8 cellular contexts compared by ENCODE assay signal in the genomic region with DNA sequence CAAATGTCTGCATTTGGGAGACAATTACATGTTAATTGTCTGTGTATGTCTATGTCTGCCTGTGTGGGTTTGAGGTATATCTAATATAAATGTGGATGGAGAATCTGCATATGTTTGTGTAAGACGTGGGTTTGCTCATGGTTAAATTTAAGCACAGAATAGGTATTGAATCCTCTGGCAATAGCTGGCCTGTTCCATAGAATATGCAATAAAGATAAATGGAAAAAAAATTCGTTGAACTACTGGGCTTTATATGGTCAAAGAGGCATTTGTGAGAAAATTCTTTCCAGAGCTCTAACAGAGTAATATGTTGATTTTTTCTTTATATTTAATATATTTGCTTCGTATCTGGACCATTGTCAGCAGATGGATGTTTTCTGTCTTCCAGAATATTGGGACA. TPM values are rescaled to one million over a fixed set of nuclear protein-coding genes. Genes with fewer than 3 reads are reported as not detected.
DNase-seq lines count a peak whose midpoint lies in the region; ATAC-seq and TF ChIP-seq lines count a peak whose summit lies in the region.
"Had no signal": no experiment of that assay in that cellular context is flagged by ENCODE, and none has a peak within 500 bp of the region (broad histone marks: within the 10 kb centered on the region; RNA-seq: fewer than 3 reads in every experiment).

No MANE protein-coding gene starts in this region.

- H3K4me3 Mint-ChIP-seq in endodermal cell, result peak overlapping the region; percentile 88
- H3K4me3 Mint-ChIP-seq in progenitor cell of endocrine pancreas (ENCODE audit: low read depth), result peak overlapping the region; percentile 91

- H3K36me3 ChIP-seq in OCI-LY3 (replicated peaks; ENCODE audit: low read depth, low read length) (peaks cover 4% of the 10 kb centered on the region), endodermal cell (ENCODE audit: control insufficient read depth, insufficient read depth, low read length) (peaks cover 7% of the 10 kb centered on the region)

- H3K36me3 Mint-ChIP-seq in endodermal cell (ENCODE audit: low read depth) (peaks cover 3% of the 10 kb centered on the region), progenitor cell of endocrine pancreas (ENCODE audit: insufficient read depth) (peaks cover 2% of the 10 kb centered on the region)

- DNase-seq in GM12865 (ENCODE audit: low read depth) (no peak), endodermal cell (no peak), progenitor cell of endocrine pancreas (ENCODE audit: low spot score, unreplicated experiment) (no peak), DMS53 treated with DMSO at 0.1 percent for 48 hours (lab: John Stamatoyannopoulos, UW; ENCODE audit: unreplicated experiment) (no peak), lower leg skin (ENCODE audit: low spot score in 2 of 2) (no peak)
- DNase-seq: midbrain had no signal

- H3K4me3 ChIP-seq in GM12865 (ENCODE audit: low read depth, low read length), result peak overlapping the region; percentile 80
- peak overlapping the region; percentile 83; the same call in 1 of the 2 replicates for H3K4me3 ChIP-seq in OCI-LY3 (ENCODE audit: low read length)
- peak overlapping the region; percentile 96 for H3K4me3 ChIP-seq in endodermal cell (ENCODE audit: low read length)
- H3K4me3 ChIP-seq in lower leg skin (ENCODE audit: low read depth, poor library complexity, severe bottlenecking), result no peak overlapping the region

- no peak for ATAC-seq in GM19328 (IDR thresholded peaks at IDR 0.05; ENCODE audit: unreplicated experiment)

- H3K27ac Mint-ChIP-seq in endodermal cell (no peak overlapping the region), progenitor cell of endocrine pancreas (no peak overlapping the region)

- H3K9ac ChIP-seq in OCI-LY3 (ENCODE audit: low read length), result no peak overlapping the region
- H3K9ac ChIP-seq in endodermal cell (ENCODE audit: extremely low read depth, low read length, poor library complexity, severe bottlenecking), result no peak overlapping the region

- TF ChIP-seq CTCF in GM12865 (IDR thresholded peaks at IDR 0.05; ENCODE audit: insufficient read depth, low read depth, low read length, missing control alignments), result no peak
- TF ChIP-seq CTCF in OCI-LY3 (IDR thresholded peaks at IDR 0.05; ENCODE audit: low read depth, low read length), result no peak
- no peak for TF ChIP-seq CTCF in endodermal cell (conservative IDR thresholded peaks at IDR 0.05)
- TF ChIP-seq CTCF in progenitor cell of endocrine pancreas (IDR thresholded peaks at IDR 0.05; ENCODE audit: unreplicated experiment), result no peak
- no peak for TF ChIP-seq CTCF in lower leg skin (IDR thresholded peaks at IDR 0.05)

- intact Hi-C loops in lower leg skin (cut with DNase I; ENCODE audit: low total_unique reads), result no loop called here

- peaks cover 22% of the 10 kb centered on the region for H3K79me2 ChIP-seq in OCI-LY3 (ENCODE audit: low read length)

- no peaks in the 10 kb centered on the region; the same call in 1 of the 2 replicates for H4K20me1 ChIP-seq in OCI-LY3 (ENCODE audit: insufficient read depth, low read length)

- H3K4me2 ChIP-seq in OCI-LY3 (ENCODE audit: low read length), result peak overlapping the region; percentile 85

- TF ChIP-seq POLR2A in lower leg skin (IDR thresholded peaks at IDR 0.05), result no peak

- H3K9me3 Mint-ChIP-seq in endodermal cell (no peaks in the 10 kb centered on the region), progenitor cell of endocrine pancreas (ENCODE audit: low read depth) (no peaks in the 10 kb centered on the region)

- H3K27me3 Mint-ChIP-seq in endodermal cell (ENCODE audit: insufficient read depth) (no peaks in the 10 kb centered on the region), progenitor cell of endocrine pancreas (no peaks in the 10 kb centered on the region)

- peaks cover 23% of the 10 kb centered on the region for H3K4me1 ChIP-seq in OCI-LY3 (ENCODE audit: low read length)
- H3K4me1 ChIP-seq in endodermal cell (ENCODE audit: control insufficient read depth, insufficient read depth, low read length), result peaks cover 2% of the 10 kb centered on the region

- H3K27me3 ChIP-seq in OCI-LY3 (ENCODE audit: low read depth, low read length) (no peaks in the 10 kb centered on the region), endodermal cell (ENCODE audit: control insufficient read depth, insufficient read depth, low read length, poor library complexity, severe bottlenecking) (no peaks in the 10 kb centered on the region)

- H3K4me1 Mint-ChIP-seq in endodermal cell, result peaks cover 14% of the 10 kb centered on the region
- peaks cover 8% of the 10 kb centered on the region for H3K4me1 Mint-ChIP-seq in progenitor cell of endocrine pancreas (ENCODE audit: low read depth)

- no peak overlapping the region for H3K27ac ChIP-seq in OCI-LY3 (ENCODE audit: low read length)
- H3K27ac ChIP-seq in endodermal cell (ENCODE audit: low read depth, low read length), result no peak overlapping the region

- H2AFZ ChIP-seq in OCI-LY3 (ENCODE audit: low read depth, low read length), result no peak overlapping the region

- WGBS in endodermal cell (ENCODE audit: insufficient coverage in 1 of 2, insufficient read length in 1 of 2), 2 experiments, result 83 to 89% methylated on average over 2 to 3 of the region's 3 CpGs
- 82 to 91% methylated on average over 3 of the region's 3 CpGs for WGBS in lower leg skin, 2 donors

- H3K9me3 ChIP-seq in OCI-LY3 (ENCODE audit: insufficient read depth, low read length) (no peaks in the 10 kb centered on the region), endodermal cell (ENCODE audit: control insufficient read depth, low read length) (no peaks in the 10 kb centered on the region)

RNA-seq across cellular contexts. Expression of a gene that starts 1.4 kb away (rescaled TPM):
- total RNA-seq in endodermal cell, result 10 to 100 TPM; 49.7 to 70.0 TPM
- polyA plus RNA-seq in endodermal cell (2013, experiment 1 of 2), result 29.2 TPM
- polyA plus RNA-seq in endodermal cell (2013, experiment 2 of 2), result 33.5 TPM
- 78.9 and 89.4 TPM in 2 replicates for total RNA-seq in progenitor cell of endocrine pancreas
- total RNA-seq in lower leg skin, result 10 to 100 TPM; 31.4 to 67.7 (median 55.1) TPM
